In the genomic region with DNA sequence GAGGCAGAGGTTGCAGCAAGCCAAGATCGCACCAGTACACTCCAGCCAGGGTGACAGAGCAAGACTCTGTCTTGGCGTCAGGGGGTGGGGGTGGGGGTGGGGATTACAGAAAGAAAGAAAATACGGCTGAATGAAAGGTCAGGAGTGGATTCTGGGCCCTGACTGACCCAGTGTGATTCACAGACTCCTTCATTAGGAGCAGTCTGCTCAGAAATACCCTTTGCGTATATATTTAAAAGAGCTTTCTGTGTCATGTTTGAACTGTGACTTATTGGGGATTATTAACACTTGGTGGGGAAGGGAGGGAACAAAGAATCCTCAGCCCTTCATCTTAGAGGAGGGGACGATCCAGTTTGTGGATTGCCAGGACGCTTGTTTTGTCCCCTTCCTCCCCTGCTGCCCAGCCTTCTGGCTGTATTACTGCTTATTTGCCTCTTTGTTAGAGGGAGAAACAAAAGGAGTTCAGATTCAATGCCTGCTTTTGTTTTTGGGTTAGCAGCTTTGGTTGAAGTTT, we compare ENCODE assay signal across 14 cellular contexts.
DNase-seq lines count a peak whose midpoint lies in the region; ATAC-seq and TF ChIP-seq lines count a peak whose summit lies in the region.
"Had no signal": no experiment of that assay in that cellular context is flagged by ENCODE, and none has a peak within 500 bp of the region (broad histone marks: within the 10 kb centered on the region; RNA-seq: fewer than 3 reads in every experiment).

No MANE protein-coding gene starts in this region.

- H4K8ac ChIP-seq in neuronal stem cell (ENCODE audit: low read depth, low read length) = no peak overlapping the region

- peak overlapping the region; percentile 33 for H3K27ac ChIP-seq in neuronal stem cell (replicated peaks; ENCODE audit: low read length)
- H3K27ac ChIP-seq: left ventricle myocardium inferior, transverse colon had no signal

- no peak overlapping the region for H2BK120ac ChIP-seq in neuronal stem cell (ENCODE audit: low read depth, low read length)

- peak overlapping the region; percentile 53 for H2AFZ ChIP-seq in neuronal stem cell (ENCODE audit: low read length)

- no peak overlapping the region for H3K14ac ChIP-seq in neuronal stem cell (ENCODE audit: low read length)

- TF ChIP-seq CTCF in Calu3 (IDR thresholded peaks at IDR 0.05; ENCODE audit: unreplicated experiment) = no peak
- no peak for TF ChIP-seq CTCF in lower leg skin (IDR thresholded peaks at IDR 0.05)
- no peak for TF ChIP-seq CTCF in GM13977 (IDR thresholded peaks at IDR 0.05; ENCODE audit: extremely low read depth, insufficient read depth, missing control alignments)

- peaks cover 0 to 3% of the 10 kb centered on the region in 2 donors for H3K36me3 ChIP-seq in neuronal stem cell (replicated peaks in 1 of 2; ENCODE audit: control insufficient read depth in 2 of 2, insufficient read depth in 2 of 2, low read length in 2 of 2)
- H3K36me3 ChIP-seq: left ventricle myocardium inferior, transverse colon had no signal

- DNase-seq in Calu3 (peak; percentile 9), amygdala (lab: John Stamatoyannopoulos, UW) (peak in 42 of 56 donors; percentile 19 to 88 (median 58)), hippocampal formation (lab: John Stamatoyannopoulos, UW) (peak; percentile 71 to 92), neuronal stem cell (ENCODE audit: low spot score) (peak; percentile 61), lower leg skin (ENCODE audit: low spot score in 2 of 2) (no peak), GM13977 (ENCODE audit: low spot score) (no peak)
- DNase-seq: activated CD4-positive, alpha-beta T cell treated with anti-CD3 and anti-CD28 coated beads, Interleukin-2, amount 10 ng/mL, durations not matched to agents 24 days and 14 days; activated T-cell treated with anti-CD3 and anti-CD28 coated beads, Interleukin-2, amount 50 U/mL, for 4 hours; left ventricle myocardium inferior; NCI-H1105; T-helper 2 cell; transverse colon had no signal

- no CpG with 5 or more reads among the region's 6 CpGs for WGBS in neuronal stem cell (ENCODE audit: extremely low coverage in 2 of 2, insufficient read length in 2 of 2, insufficient replicate concordance in 1 of 2), 2 donors
- WGBS in lower leg skin, 2 donors = 81 to 85% methylated on average over 6 of the region's 6 CpGs

- peaks cover 19 to 42% of the 10 kb centered on the region in 2 donors for H3K4me1 ChIP-seq in neuronal stem cell (ENCODE audit: control insufficient read depth in 2 of 2, insufficient read depth in 1 of 2, low read depth in 1 of 2, low read length in 2 of 2)
- H3K4me1 ChIP-seq: transverse colon had no signal

- no peaks in the 10 kb centered on the region for H3K9me3 Mint-ChIP-seq in Calu3 (ENCODE audit: low read depth, unreplicated experiment)
- H3K9me3 Mint-ChIP-seq: activated CD4-positive, alpha-beta T cell treated with anti-CD3 and anti-CD28 coated beads, Interleukin-2, amount 10 ng/mL, durations not matched to agents 24 days and 14 days; activated T-cell treated with anti-CD3 and anti-CD28 coated beads, Interleukin-2, amount 50 U/mL, for 4 hours had no signal

- no peaks in the 10 kb centered on the region for H3K27me3 Mint-ChIP-seq in Calu3 (ENCODE audit: unreplicated experiment)

- H2AK5ac ChIP-seq in neuronal stem cell (ENCODE audit: low read depth, low read length) = no peak overlapping the region

- no peak overlapping the region for H3K4ac ChIP-seq in neuronal stem cell (ENCODE audit: low read length)

- no peak overlapping the region for H2BK12ac ChIP-seq in neuronal stem cell (ENCODE audit: low read length)

- H3K4me3 ChIP-seq in neuronal stem cell (ENCODE audit: low read length in 2 of 2) = no peak overlapping the region
- H3K4me3 ChIP-seq in lower leg skin (ENCODE audit: low read depth, poor library complexity, severe bottlenecking) = no peak overlapping the region
- H3K4me3 ChIP-seq: left ventricle myocardium inferior, transverse colon had no signal

- no peak overlapping the region for H3K23ac ChIP-seq in neuronal stem cell (ENCODE audit: low read depth, low read length, poor library complexity)

- no peak for ATAC-seq in HG02840 (IDR thresholded peaks at IDR 0.05; ENCODE audit: low FRiP score, unreplicated experiment)
- ATAC-seq in HG02938 (IDR thresholded peaks at IDR 0.05; ENCODE audit: unreplicated experiment) = no peak
- ATAC-seq: activated T-cell treated with anti-CD3 and anti-CD28 coated beads, Interleukin-2, amount 50 U/mL, for 4 hours had no signal

- H3K4me1 Mint-ChIP-seq in Calu3 (ENCODE audit: low read depth, unreplicated experiment) = peaks cover 29% of the 10 kb centered on the region
- H3K4me1 Mint-ChIP-seq: activated CD4-positive, alpha-beta T cell treated with anti-CD3 and anti-CD28 coated beads, Interleukin-2, amount 10 ng/mL, durations not matched to agents 24 days and 14 days had no signal

- no peaks in the 10 kb centered on the region for H3K27me3 ChIP-seq in neuronal stem cell (ENCODE audit: control insufficient read depth in 3 of 3, insufficient read depth in 3 of 3, low read depth in 1 of 3, low read length in 3 of 3)
- H3K27me3 ChIP-seq: transverse colon had no signal

- CTCF ChIA-PET in Calu3 (lab: Charles Lee) = interaction anchor here (1.0 kb wide), 1 partner anchor 16 kb away, joined by 3 read pairs; no protein-coding TSS in a partner anchor

- peak overlapping the region; percentile 7 for H3K4me3 Mint-ChIP-seq in Calu3 (ENCODE audit: low read depth, unreplicated experiment)
- H3K4me3 Mint-ChIP-seq: activated CD4-positive, alpha-beta T cell treated with anti-CD3 and anti-CD28 coated beads, Interleukin-2, amount 10 ng/mL, durations not matched to agents 24 days and 14 days; activated T-cell treated with anti-CD3 and anti-CD28 coated beads, Interleukin-2, amount 50 U/mL, for 4 hours had no signal

- in situ Hi-C loops in GM13977 (cut with MboI; ENCODE audit: low pct_unique_long_range_greater_than_20kb, low sequenced_read_pairs, unreplicated experiment) = loop anchor here (25.0 kb wide), 1 partner anchor 416 kb away; no protein-coding TSS in a partner anchor

- no peak overlapping the region for H2BK5ac ChIP-seq in neuronal stem cell (ENCODE audit: low read length)

- H4K91ac ChIP-seq in neuronal stem cell (ENCODE audit: low read depth, low read length, poor library complexity) = no peak overlapping the region

- no peaks in the 10 kb centered on the region for H3K79me1 ChIP-seq in neuronal stem cell (ENCODE audit: low read depth, low read length)

- no peak overlapping the region for H3K9ac ChIP-seq in neuronal stem cell (ENCODE audit: low read depth, low read length, poor library complexity)

- peaks cover 7% of the 10 kb centered on the region for H3K36me3 Mint-ChIP-seq in Calu3 (ENCODE audit: insufficient read depth, unreplicated experiment)

- H3K9me3 ChIP-seq in neuronal stem cell (replicated peaks in 1 of 2; ENCODE audit: control insufficient read depth in 2 of 2, insufficient read depth in 1 of 2, low read depth in 1 of 2, low read length in 2 of 2) = peaks cover 0 to 8% of the 10 kb centered on the region in 2 donors
- H3K9me3 ChIP-seq: left ventricle myocardium inferior, transverse colon had no signal

- BruUV-seq in Calu3 (replicated peaks; lab: Mats Ljungman, UMichigan) = no TSS peak

- intact Hi-C loops in Calu3 (cut with micrococcal nuclease; ENCODE audit: unreplicated experiment) = no loop called here
- intact Hi-C loops in lower leg skin (cut with DNase I; ENCODE audit: low total_unique reads) = no loop called here

- no peak overlapping the region for H3K18ac ChIP-seq in neuronal stem cell (ENCODE audit: low read length)

- peak overlapping the region; percentile 74 for H3K27ac Mint-ChIP-seq in Calu3 (ENCODE audit: unreplicated experiment)
- H3K27ac Mint-ChIP-seq: activated CD4-positive, alpha-beta T cell treated with anti-CD3 and anti-CD28 coated beads, Interleukin-2, amount 10 ng/mL, durations not matched to agents 24 days and 14 days had no signal

- TF ChIP-seq POLR2A in lower leg skin (IDR thresholded peaks at IDR 0.05) = no peak

- H2BK15ac ChIP-seq in neuronal stem cell (ENCODE audit: low read length) = no peak overlapping the region

- peak overlapping the region; percentile 21 for H3K4me2 ChIP-seq in neuronal stem cell (ENCODE audit: insufficient read depth, low read length, poor library complexity, severe bottlenecking)

Comparison
In these comparisons a context has a peak if more than half of its experiments do, and no peak if none do; other contexts are left out.
1. DNase-seq: peak in Calu3 (single experiment), amygdala (42 of 56), hippocampal formation (2 of 2) and neuronal stem cell (single experiment); none in lower leg skin (0 of 2) and GM13977 (single experiment).